ENCODE assay signal across 8 cellular contexts in the genomic region with DNA sequence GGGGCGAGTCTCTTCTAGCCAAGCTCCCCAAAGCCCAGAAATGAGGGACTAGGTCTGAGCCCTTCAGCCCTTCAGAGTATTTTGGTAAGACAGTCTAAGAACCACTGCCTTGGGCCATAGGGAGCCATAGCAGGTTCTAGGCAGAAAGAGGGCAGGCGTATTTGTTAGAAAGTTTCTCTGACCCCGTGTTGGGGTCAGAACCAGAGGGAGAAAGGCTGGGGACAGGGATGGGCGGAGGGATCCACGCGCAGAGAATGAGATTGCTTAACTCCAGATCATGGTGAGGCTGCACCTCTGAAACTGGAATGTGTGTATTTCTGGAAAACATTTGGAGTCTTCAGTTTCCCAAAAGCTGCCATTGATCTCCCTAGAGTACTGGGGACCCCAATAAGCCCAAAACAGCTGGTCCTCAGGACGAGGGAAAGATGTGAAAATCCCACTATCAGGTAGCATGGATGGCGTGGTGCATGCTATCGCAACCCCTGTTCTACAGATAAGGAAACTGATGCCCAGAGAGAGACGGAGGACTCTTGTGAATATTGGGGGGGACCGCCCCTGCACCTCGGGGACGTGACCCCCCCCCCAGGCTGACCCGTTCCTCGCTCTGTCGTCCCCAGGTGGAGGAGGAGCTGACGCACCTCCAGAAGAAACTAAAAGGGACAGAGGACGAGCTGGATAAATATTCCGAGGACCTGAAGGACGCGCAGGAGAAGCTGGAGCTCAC. TPM values are rescaled to one million over a fixed set of nuclear protein-coding genes. Genes with fewer than 3 reads are reported as not detected.
DNase-seq lines count a peak whose midpoint lies in the region; ATAC-seq and TF ChIP-seq lines count a peak whose summit lies in the region.

No MANE protein-coding gene starts in this region.

- peak; percentile 19 for DNase-seq in activated T-cell treated with anti-CD3 and anti-CD28 coated beads, Interleukin-2, amount 50 U/mL, for 1 hour
- DNase-seq in activated T-cell treated with anti-CD3 and anti-CD28 coated beads for 4 hours (no peak), adipocyte (ENCODE audit: low read depth) (no peak), left colon (peak; percentile 23 to 30), thyroid gland (no peak), NCI-H1092 treated with DMSO at 0.1 percent for 48 hours (lab: John Stamatoyannopoulos, UW) (no peak), ureter (ENCODE audit: low spot score) (no peak)

- H3K36me3 ChIP-seq in adipocyte (ENCODE audit: control insufficient read depth, insufficient read depth, low read length, severe bottlenecking) (peaks cover 15% of the 10 kb centered on the region), thyroid gland (no peaks in the 10 kb centered on the region)

- H3K9me3 ChIP-seq in adipocyte (ENCODE audit: control insufficient read depth, low read length): no peaks in the 10 kb centered on the region
- H3K9me3 ChIP-seq in thyroid gland: no peaks in the 10 kb centered on the region

- 38 to 39% methylated on average over 19 to 20 of the region's 21 CpGs for WGBS in thyroid gland, 2 donors

- H3K4me3 ChIP-seq in adipocyte (ENCODE audit: low read length) (peak overlapping the region; percentile 92), thyroid gland (replicated peaks in 1 of 3) (peak overlapping the region in 2 of 3 donors; percentile 88 to 98)

- peak overlapping the region; percentile 99 for H3K9ac ChIP-seq in adipocyte (ENCODE audit: low read length)

- H3K27me3 ChIP-seq in adipocyte (replicated peaks; ENCODE audit: control insufficient read depth, insufficient read depth, low read length): no peaks in the 10 kb centered on the region
- no peaks in the 10 kb centered on the region for H3K27me3 ChIP-seq in thyroid gland

- intact Hi-C loops in left colon (cut with DNase I, micrococcal nuclease): no loop called here
- intact Hi-C loops in thyroid gland (cut with DNase I): no loop called here

- no peak for ATAC-seq in left colon
- ATAC-seq in HG03280 (IDR thresholded peaks at IDR 0.05; ENCODE audit: unreplicated experiment): no peak

- TF ChIP-seq POLR2A in thyroid gland (IDR thresholded peaks at IDR 0.05): no peak

- H3K4me1 ChIP-seq in adipocyte (ENCODE audit: control insufficient read depth, insufficient read depth, low read length) (peaks cover 35% of the 10 kb centered on the region), thyroid gland (peaks cover 13 to 16% of the 10 kb centered on the region in 2 donors)

- peak overlapping the region; percentile 35 to 99 (median 98) for H3K27ac ChIP-seq in thyroid gland

- TF ChIP-seq CTCF in thyroid gland (IDR thresholded peaks at IDR 0.05): no peak

RNA-seq across cellular contexts. Expression of a gene that starts 0.7 kb away (rescaled TPM):
- total RNA-seq in left colon (100 to 1,000 TPM; 280 to 300 TPM), thyroid gland (100 to 1,000 TPM; 101 to 296 (median 151) TPM), ureter (422 TPM)

RNA-seq across cellular contexts. Expression of a gene that starts 36.1 kb away (rescaled TPM):
- total RNA-seq in left colon (100 to 1,000 TPM; 143 to 172 TPM), thyroid gland (10 to 100 TPM; 40.2 to 65.6 (median 51.5) TPM), ureter (70.8 TPM)

Comparison
In these comparisons a context has a peak if more than half of its experiments do, and no peak if none do; other contexts are left out.
1. DNase-seq: peak in activated T-cell treated with anti-CD3 and anti-CD28 coated beads, Interleukin-2, amount 50 U/mL, for 1 hour (single experiment) and left colon (2 of 2); none in activated T-cell treated with anti-CD3 and anti-CD28 coated beads for 4 hours (single experiment), adipocyte (single experiment), thyroid gland (0 of 2), NCI-H1092 treated with DMSO at 0.1 percent for 48 hours (single experiment) and ureter (single experiment).